Comparison of ENCODE assay signal across 16 cellular contexts in genomic region chr5:126385509-126385908, GRCh38. TPM values are rescaled to one million over a fixed set of nuclear protein-coding genes. Genes with fewer than 3 reads are reported as not detected.
DNase-seq lines count a peak whose midpoint lies in the region; ATAC-seq, FAIRE-seq and TF ChIP-seq lines count a peak whose summit lies in the region.
"Had no signal": no experiment of that assay in that cellular context is flagged by ENCODE, and none has a peak within 500 bp of the region (broad histone marks: within the 10 kb centered on the region; RNA-seq: fewer than 3 reads in every experiment).

No MANE protein-coding gene starts in this region.

- no peak for TF ChIP-seq EP300 in stomach (IDR thresholded peaks at IDR 0.05)

- H2AK5ac ChIP-seq in IMR-90 (ENCODE audit: low read depth, low read length) = peak overlapping the region; percentile 92

- FAIRE-seq in keratinocyte (lab: Jason Lieb, UNC) = peak; percentile 46

- peaks cover 1% of the 10 kb centered on the region for H3K27me3 Mint-ChIP-seq in activated CD8-positive, alpha-beta memory T cell treated with anti-CD3 and anti-CD28 coated beads, Interleukin-2, amount 10 ng/mL, durations not matched to agents 7 days and 5 days
- H3K27me3 Mint-ChIP-seq: activated naive CD8-positive, alpha-beta T cell treated with anti-CD3 and anti-CD28 coated beads, Interleukin-2, amount 50 U/mL, for 24 hours had no signal

- H4K20me1 ChIP-seq in IMR-90 (ENCODE audit: insufficient read depth, low read length) (no peaks in the 10 kb centered on the region), keratinocyte (ENCODE audit: control insufficient read depth, extremely low read depth, insufficient read depth, low read length) (no peaks in the 10 kb centered on the region), Karpas-422 (ENCODE audit: insufficient read depth, low read depth, low read length) (no peaks in the 10 kb centered on the region)

- POLR2A ChIA-PET in IMR-90 (lab: Charles Lee; ENCODE audit: unreplicated experiment) = no interaction called here

- DNase-seq in IMR-90 (no peak), ascending aorta (ENCODE audit: low spot score in 2 of 2) (no peak), keratinocyte (ENCODE audit: low read depth, low spot score) (no peak), stomach (no peak), HUDEP-2 (lab: John Stamatoyannopoulos, UW; ENCODE audit: unreplicated experiment in 76 of 76) (no peak), KBM-7 (no peak), Karpas-422 (no peak)
- no peak for DNase-seq in activated CD8-positive, alpha-beta memory T cell treated with anti-CD3 and anti-CD28 coated beads, Interleukin-2, amount 10 ng/mL, durations not matched to agents 7 days and 5 days
- DNase-seq: activated CD4-positive, alpha-beta T cell treated with anti-CD3 and anti-CD28 coated beads, Interleukin-2, amount 50 U/mL, for 1 hour; activated naive CD8-positive, alpha-beta T cell treated with anti-CD3 and anti-CD28 coated beads, Interleukin-2, amount 50 U/mL, for 24 hours; activated T-cell treated with anti-CD3 and anti-CD28 coated beads, Interleukin-2, amount 50 U/mL, for 48 hours; cortex of kidney; DMS79 treated with DMSO at 0.1 percent for 48 hours; NCI-H774; SHP77 had no signal

- peaks cover 0 to 6% of the 10 kb centered on the region in 2 experiments; a peak in 1 of 4 replicates for H3K79me1 ChIP-seq in IMR-90 (ENCODE audit: low read depth in 1 of 2, low read length in 2 of 2)

- peak overlapping the region; percentile 74 for H3K14ac ChIP-seq in IMR-90 (replicated peaks; ENCODE audit: low read depth, low read length)

- H3K9me3 ChIP-seq in IMR-90 (ENCODE audit: control insufficient read depth, insufficient read depth, low read length) = no peaks in the 10 kb centered on the region
- H3K9me3 ChIP-seq in ascending aorta = peaks cover 0 to 11% of the 10 kb centered on the region in 2 donors
- H3K9me3 ChIP-seq in keratinocyte (ENCODE audit: control insufficient read depth, low read depth, low read length) = no peaks in the 10 kb centered on the region
- peaks cover 0 to 11% (median 3%) of the 10 kb centered on the region in 4 donors for H3K9me3 ChIP-seq in stomach
- H3K9me3 ChIP-seq in Karpas-422 (ENCODE audit: low read length) = no peaks in the 10 kb centered on the region

- H3K56ac ChIP-seq in IMR-90 (ENCODE audit: extremely low read depth, insufficient read depth, low read length) = no peak overlapping the region

- dilution Hi-C loops in IMR-90 (cut with HindIII; ENCODE audit: low sequenced_read_pairs, unreplicated experiment) (no loop called here), keratinocyte (cut with MboI; ENCODE audit: extremely low pct_ligation_motif_present, low sequenced_read_pairs) (no loop called here)

- ATAC-seq in IMR-90 (ENCODE audit: low read depth) = no peak
- ATAC-seq in activated CD8-positive, alpha-beta memory T cell treated with anti-CD3 and anti-CD28 coated beads, Interleukin-2, amount 10 ng/mL, durations not matched to agents 7 days and 5 days = no peak
- ATAC-seq: activated naive CD8-positive, alpha-beta T cell treated with anti-CD3 and anti-CD28 coated beads, Interleukin-2, amount 50 U/mL, for 24 hours had no signal

- H3K27ac ChIP-seq in IMR-90 (ENCODE audit: insufficient read depth, low read length) = no peak overlapping the region
- H3K27ac ChIP-seq in ascending aorta = peak overlapping the region; percentile 86 to 90
- H3K27ac ChIP-seq in keratinocyte (ENCODE audit: control insufficient read depth, insufficient read depth, low read length) = peak overlapping the region; percentile 59
- H3K27ac ChIP-seq in stomach = peak overlapping the region in 4 of 5 donors; percentile 49 to 76 (median 57)
- no peak overlapping the region for H3K27ac ChIP-seq in Karpas-422 (ENCODE audit: low read length)

- H3K4me1 Mint-ChIP-seq in activated CD8-positive, alpha-beta memory T cell treated with anti-CD3 and anti-CD28 coated beads, Interleukin-2, amount 10 ng/mL, durations not matched to agents 7 days and 5 days = no peaks in the 10 kb centered on the region
- H3K4me1 Mint-ChIP-seq: activated naive CD8-positive, alpha-beta T cell treated with anti-CD3 and anti-CD28 coated beads, Interleukin-2, amount 50 U/mL, for 24 hours had no signal

- H4K5ac ChIP-seq in IMR-90 (ENCODE audit: low read depth, low read length) = no peak overlapping the region

- H2BK120ac ChIP-seq in IMR-90 (ENCODE audit: low read depth, low read length) = peak overlapping the region; percentile 81

- H4K91ac ChIP-seq in IMR-90 (ENCODE audit: insufficient read depth, low read depth, low read length) = peak overlapping the region; percentile 53; the same call in 1 of the 2 replicates

- H3K4me3 Mint-ChIP-seq in activated CD8-positive, alpha-beta memory T cell treated with anti-CD3 and anti-CD28 coated beads, Interleukin-2, amount 10 ng/mL, durations not matched to agents 7 days and 5 days = no peak overlapping the region
- H3K4me3 Mint-ChIP-seq: activated naive CD8-positive, alpha-beta T cell treated with anti-CD3 and anti-CD28 coated beads, Interleukin-2, amount 50 U/mL, for 24 hours had no signal

- H3K36me3 Mint-ChIP-seq in activated CD8-positive, alpha-beta memory T cell treated with anti-CD3 and anti-CD28 coated beads, Interleukin-2, amount 10 ng/mL, durations not matched to agents 7 days and 5 days = peaks cover 2% of the 10 kb centered on the region

- no TSS peak for BruUV-seq in IMR-90 (replicated peaks; lab: Mats Ljungman, UMichigan)

- peak overlapping the region; percentile 33 to 85; a peak in 2 of 4 replicates for H4K8ac ChIP-seq in IMR-90 (ENCODE audit: low read depth in 2 of 2, low read length in 2 of 2)

- H3K9ac ChIP-seq in IMR-90 (ENCODE audit: low read depth, low read length) (no peak overlapping the region), keratinocyte (ENCODE audit: control insufficient read depth, extremely low read depth, insufficient read depth, low read length) (peak overlapping the region; percentile 29), Karpas-422 (ENCODE audit: low read length) (no peak overlapping the region)

- H3K4me1 ChIP-seq in IMR-90 (ENCODE audit: control insufficient read depth, insufficient read depth, low read length) = peaks cover 11% of the 10 kb centered on the region
- H3K4me1 ChIP-seq in ascending aorta = peaks cover 26 to 41% of the 10 kb centered on the region in 2 donors
- peaks cover 25% of the 10 kb centered on the region for H3K4me1 ChIP-seq in keratinocyte (ENCODE audit: control insufficient read depth, extremely low read depth, insufficient read depth, low read length)
- peaks cover 7 to 36% (median 14%) of the 10 kb centered on the region in 4 donors for H3K4me1 ChIP-seq in stomach
- H3K4me1 ChIP-seq in Karpas-422 (ENCODE audit: low read length) = no peaks in the 10 kb centered on the region

- peaks cover 10% of the 10 kb centered on the region for H3K9me1 ChIP-seq in IMR-90 (ENCODE audit: insufficient read depth, low read length)
- H3K9me1 ChIP-seq in keratinocyte (ENCODE audit: control insufficient read depth, extremely low read depth, insufficient read depth, low read length) = no peaks in the 10 kb centered on the region

- peak overlapping the region; percentile 67 for H3K4ac ChIP-seq in IMR-90 (ENCODE audit: low read depth, low read length)

- intact Hi-C loops in IMR-90 (cut with micrococcal nuclease) (no loop called here), ascending aorta (cut with DNase I) (loop anchor here (2.0 kb wide), 3 partner anchors 29 to 37 kb away; partner anchors contain the start of gene GRAMD2B), stomach (cut with DNase I; ENCODE audit: low total_unique reads) (no loop called here)

- CTCF ChIA-PET in IMR-90 (lab: Yijun Ruan, JAX) = interaction anchor here (0.6 to 0.7 kb wide), 2 partner anchors 16 to 182 kb away, joined by 3 read pairs; no protein-coding TSS in a partner anchor
- CTCF ChIA-PET in activated CD8-positive, alpha-beta memory T cell treated with anti-CD3 and anti-CD28 coated beads, Interleukin-2, amount 10 ng/mL, durations not matched to agents 7 days and 5 days (lab: Charles Lee) = interaction anchor here (1.4 kb wide), 1 partner anchor 16 kb away, joined by 3 read pairs; no protein-coding TSS in a partner anchor

- no peak for TF ChIP-seq RAD21 in IMR-90 (IDR thresholded peaks at IDR 0.05; ENCODE audit: low read length)

- H3K4me3 ChIP-seq in IMR-90 (ENCODE audit: insufficient read depth, low read depth, low read length) = no peak overlapping the region
- no peak overlapping the region for H3K4me3 ChIP-seq in ascending aorta
- H3K4me3 ChIP-seq in keratinocyte (ENCODE audit: control insufficient read depth in 2 of 3, extremely low read depth in 1 of 3, insufficient read depth in 2 of 3, low read depth in 1 of 3, low read length in 3 of 3) = peak overlapping the region in 2 of 3 experiments; percentile 8 to 14
- no peak overlapping the region for H3K4me3 ChIP-seq in stomach
- H3K4me3 ChIP-seq in Karpas-422 (ENCODE audit: low read length) = no peak overlapping the region
- H3K4me3 ChIP-seq: tibial nerve had no signal

- no peaks in the 10 kb centered on the region for H3K9me2 ChIP-seq in Karpas-422 (replicated peaks; ENCODE audit: insufficient read depth, low read length)

- in situ Hi-C loops in IMR-90 (cut with MboI; ENCODE audit: low sequenced_read_pairs) = no loop called here
- in situ Hi-C loops in KBM-7 (cut with MboI; ENCODE audit: low pct_unique_long_range_greater_than_20kb, low sequenced_read_pairs) = no loop called here

- peak overlapping the region; percentile 11; the same call in 1 of the 2 replicates for H3K18ac ChIP-seq in IMR-90 (ENCODE audit: low read depth, low read length)

- no peak overlapping the region for H3K27ac Mint-ChIP-seq in activated CD8-positive, alpha-beta memory T cell treated with anti-CD3 and anti-CD28 coated beads, Interleukin-2, amount 10 ng/mL, durations not matched to agents 7 days and 5 days
- H3K27ac Mint-ChIP-seq: activated naive CD8-positive, alpha-beta T cell treated with anti-CD3 and anti-CD28 coated beads, Interleukin-2, amount 50 U/mL, for 24 hours had no signal

- H3K23ac ChIP-seq in IMR-90 (ENCODE audit: low read depth, low read length) = peak overlapping the region; percentile 77; the same call in 1 of the 2 replicates

- peaks cover 3% of the 10 kb centered on the region for H3K9me3 Mint-ChIP-seq in activated CD8-positive, alpha-beta memory T cell treated with anti-CD3 and anti-CD28 coated beads, Interleukin-2, amount 10 ng/mL, durations not matched to agents 7 days and 5 days (ENCODE audit: low read depth)

- no peak for TF ChIP-seq POLR2A in IMR-90 (IDR thresholded peaks at IDR 0.05; ENCODE audit: low read depth, low read length)
- no peak for TF ChIP-seq POLR2A in stomach (IDR thresholded peaks at IDR 0.05)

- H3K36me3 ChIP-seq in IMR-90 (ENCODE audit: control insufficient read depth, insufficient read depth, low read length) = no peaks in the 10 kb centered on the region
- no peaks in the 10 kb centered on the region for H3K36me3 ChIP-seq in ascending aorta
- no peaks in the 10 kb centered on the region for H3K36me3 ChIP-seq in keratinocyte (ENCODE audit: control insufficient read depth in 2 of 2, extremely low read depth in 1 of 2, insufficient read depth in 2 of 2, low read length in 2 of 2)
- H3K36me3 ChIP-seq in stomach = no peaks in the 10 kb centered on the region
- no peaks in the 10 kb centered on the region for H3K36me3 ChIP-seq in Karpas-422 (ENCODE audit: insufficient read depth, low read length)
- H3K36me3 ChIP-seq: tibial nerve had no signal

- H2BK5ac ChIP-seq in IMR-90 (ENCODE audit: low read depth, low read length, poor library complexity, severe bottlenecking) = peak overlapping the region; percentile 69

- no peaks in the 10 kb centered on the region for H3K27me3 ChIP-seq in IMR-90 (ENCODE audit: control insufficient read depth, insufficient read depth, low read length)
- H3K27me3 ChIP-seq in ascending aorta = no peaks in the 10 kb centered on the region
- no peaks in the 10 kb centered on the region for H3K27me3 ChIP-seq in keratinocyte (ENCODE audit: control insufficient read depth, extremely low read depth, insufficient read depth, low read length)
- H3K27me3 ChIP-seq in stomach = no peaks in the 10 kb centered on the region
- no peaks in the 10 kb centered on the region; the same call in 1 of the 2 replicates for H3K27me3 ChIP-seq in Karpas-422 (ENCODE audit: low read length)
- H3K27me3 ChIP-seq: tibial nerve had no signal

- H3K79me2 ChIP-seq in keratinocyte (ENCODE audit: control insufficient read depth, insufficient read depth, low read length) (no peaks in the 10 kb centered on the region), Karpas-422 (ENCODE audit: low read length) (no peaks in the 10 kb centered on the region)

- H3K4me2 ChIP-seq in IMR-90 (ENCODE audit: low read depth, low read length) (no peak overlapping the region), keratinocyte (ENCODE audit: control insufficient read depth, extremely low read depth, insufficient read depth, low read depth, low read length) (peak overlapping the region; percentile 67), Karpas-422 (ENCODE audit: low read depth, low read length, poor library complexity, severe bottlenecking) (no peak overlapping the region)

- TF ChIP-seq CTCF in IMR-90 (conservative IDR thresholded peaks at IDR 0.05; ENCODE audit: low read depth, low read length) (no peak), ascending aorta (IDR thresholded peaks at IDR 0.05) (no peak), keratinocyte (optimal IDR thresholded peaks at IDR 0.05 in 1 of 3, IDR thresholded peaks at IDR 0.05 in 1 of 3, conservative IDR thresholded peaks at IDR 0.05 in 1 of 3; ENCODE audit: extremely low read depth in 1 of 3, insufficient read depth in 2 of 3, low read length in 3 of 3) (no peak), stomach (IDR thresholded peaks at IDR 0.05) (no peak)

- 60% methylated on average over 1 of the region's 2 CpGs; no CpG with 5 or more reads in 1 of the 2 experiments for WGBS in IMR-90 (ENCODE audit: extremely low coverage in 2 of 2, insufficient read length in 1 of 2), 2 experiments
- WGBS in stomach, 5 donors = 65 to 84% (median 74%) methylated on average over 2 of the region's 2 CpGs

- H2BK20ac ChIP-seq in IMR-90 (ENCODE audit: low read depth, low read length) = peak overlapping the region; percentile 93

- H2AFZ ChIP-seq in IMR-90 (replicated peaks; ENCODE audit: low read length, poor library complexity) = peak overlapping the region; percentile 84
- H2AFZ ChIP-seq in keratinocyte (ENCODE audit: control insufficient read depth, low read length) = peak overlapping the region; percentile 60
- no peak overlapping the region for H2AFZ ChIP-seq in Karpas-422 (ENCODE audit: low read length)

- peak overlapping the region; percentile 94; the same call in 2 of the 3 replicates for H2BK15ac ChIP-seq in IMR-90 (ENCODE audit: low read depth, low read length)

- H2AK9ac ChIP-seq in IMR-90 (replicated peaks; ENCODE audit: low read depth, low read length, poor library complexity) = no peak overlapping the region

RNA-seq across cellular contexts. Expression of gene GRAMD2B, which starts 37.7 kb away (rescaled TPM):
- total RNA-seq in IMR-90 (2012; rRNA removed) = 15.8 and 20.3 TPM in 2 replicates
- 13.9 and 15.6 TPM in 2 replicates for polyA plus RNA-seq in IMR-90 (2012; rRNA removed)
- polyA plus RNA-seq in IMR-90 (2012; cell fraction: cytosol; rRNA removed) = 8.8 and 14.3 TPM in 2 replicates
- polyA plus RNA-seq in IMR-90 (2012; cell fraction: nucleus; rRNA removed; ENCODE audit: low replicate concordance) = 8.5 and 26.6 TPM in 2 replicates
- 55.6 TPM for total RNA-seq in ascending aorta
- 37.6 to 45.9 TPM (median 42.9 TPM) in 3 replicates for polyA plus RNA-seq in keratinocyte
- polyA plus RNA-seq in keratinocyte (2011; ENCODE audit: low read depth) = 62.9 TPM
- polyA plus RNA-seq in keratinocyte (2011; cell fraction: cytosol; rRNA removed) = 32.0 and 46.3 TPM in 2 replicates
- 38.5 and 43.3 TPM in 2 replicates for polyA plus RNA-seq in keratinocyte (2011; cell fraction: nucleus; rRNA removed)
- polyA plus RNA-seq in keratinocyte (2012; ENCODE audit: low replicate concordance) = 25.5 and 51.0 TPM in 2 replicates
- 6.6 to 20.9 TPM (median 16.2 TPM) in 3 replicates for polyA minus RNA-seq in keratinocyte
- polyA minus RNA-seq in keratinocyte (2011; cell fraction: cytosol; rRNA and poly(A)+ RNA removed) = 22.4 TPM
- 14.1 and 36.8 TPM in 2 replicates for polyA minus RNA-seq in keratinocyte (2011; cell fraction: nucleus; rRNA and poly(A)+ RNA removed)
- 10 to 100 TPM; 18.8 to 69.6 (median 47.5) TPM for total RNA-seq in stomach
- 10 to 100 TPM in 1 of 3 donors, 1 to 10 TPM in 2; 5.7 to 12.8 (median 6.5) TPM for polyA plus RNA-seq in stomach
- 4.5 and 8.1 TPM in 2 replicates for total RNA-seq in Karpas-422 (2014; rRNA removed; shearing (Covaris generic); ENCODE audit: low replicate concordance)
- 1 to 10 TPM; 4.3 to 7.2 TPM for total RNA-seq in activated CD8-positive, alpha-beta memory T cell treated with anti-CD3 and anti-CD28 coated beads, Interleukin-2, amount 10 ng/mL, durations not matched to agents 7 days and 5 days

Comparison
In these comparisons a context has a peak if more than half of its experiments do, and no peak if none do; other contexts are left out.
1. H3K27ac ChIP-seq: peak in ascending aorta (2 of 2), keratinocyte (single experiment) and stomach (4 of 5); none in IMR-90 (single experiment) and Karpas-422 (single experiment).
2. H3K4me3 ChIP-seq: peak in keratinocyte (2 of 3); none in IMR-90 (single experiment), ascending aorta (0 of 2), stomach (0 of 4) and Karpas-422 (single experiment).